Comparison of ENCODE assay signal across 22 cellular contexts in the genomic region with DNA sequence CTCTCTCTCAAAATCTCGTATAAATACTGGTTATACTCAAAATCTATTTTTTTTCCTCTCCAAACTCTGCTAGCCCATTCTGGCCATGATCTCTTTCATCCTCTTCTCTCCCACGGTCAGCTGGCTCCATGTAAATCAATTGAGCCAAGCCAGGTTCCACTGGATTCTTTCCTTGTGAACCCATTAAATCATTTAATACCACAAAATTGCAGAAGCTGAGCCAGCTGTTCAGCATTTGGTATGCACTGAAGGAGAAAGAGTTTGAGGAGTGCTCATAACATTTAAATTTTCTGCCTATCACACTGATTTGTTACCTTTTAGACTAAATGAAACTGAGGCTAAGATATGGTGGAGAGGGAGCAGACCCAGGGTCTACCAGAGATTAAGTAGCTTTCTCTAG. TPM values are rescaled to one million over a fixed set of nuclear protein-coding genes. Genes with fewer than 3 reads are reported as not detected.
DNase-seq lines count a peak whose midpoint lies in the region; ATAC-seq and TF ChIP-seq lines count a peak whose summit lies in the region.
"Had no signal": no experiment of that assay in that cellular context is flagged by ENCODE, and none has a peak within 500 bp of the region (broad histone marks: within the 10 kb centered on the region; RNA-seq: fewer than 3 reads in every experiment).

No MANE protein-coding gene starts in this region.

- H3K27me3 ChIP-seq in SJSA1 (replicated peaks) (no peaks in the 10 kb centered on the region), sigmoid colon (no peaks in the 10 kb centered on the region), Peyer's patch (no peaks in the 10 kb centered on the region)

- 72 to 78% methylated on average over 2 of the region's 2 CpGs for WGBS in sigmoid colon, 2 donors

- H3K27ac ChIP-seq in SJSA1 (peak overlapping the region; percentile 96), sigmoid colon (peak overlapping the region in 3 of 4 donors; percentile 64 to 84 (median 72)), Peyer's patch (no peak overlapping the region)
- H3K27ac ChIP-seq: coronary artery, foreskin keratinocyte had no signal

- H3K4me1 ChIP-seq in SJSA1 (replicated peaks): peaks cover 70% of the 10 kb centered on the region
- H3K4me1 ChIP-seq in sigmoid colon: peaks cover 0 to 52% (median 40%) of the 10 kb centered on the region in 4 donors
- no peaks in the 10 kb centered on the region for H3K4me1 ChIP-seq in Peyer's patch
- H3K4me1 ChIP-seq: foreskin keratinocyte had no signal

- H3K4me3 ChIP-seq in SJSA1: no peak overlapping the region
- H3K4me3 ChIP-seq in fibroblast of pulmonary artery (replicated peaks; ENCODE audit: low read depth, low read length): no peak overlapping the region
- no peak overlapping the region for H3K4me3 ChIP-seq in sigmoid colon
- H3K4me3 ChIP-seq in Peyer's patch: no peak overlapping the region
- H3K4me3 ChIP-seq: coronary artery, lung had no signal

- TF ChIP-seq CTCF in fibroblast of pulmonary artery (IDR thresholded peaks at IDR 0.05; ENCODE audit: low read length, missing control alignments): no peak
- no peak for TF ChIP-seq CTCF in sigmoid colon (IDR thresholded peaks at IDR 0.05)
- no peak for TF ChIP-seq CTCF in Peyer's patch (IDR thresholded peaks at IDR 0.05)

- no peak for TF ChIP-seq POLR2A in sigmoid colon (IDR thresholded peaks at IDR 0.05)
- TF ChIP-seq POLR2A in Peyer's patch (IDR thresholded peaks at IDR 0.05): no peak

- ATAC-seq in GM18861 (IDR thresholded peaks at IDR 0.05; ENCODE audit: unreplicated experiment) (no peak), HG03039 (IDR thresholded peaks at IDR 0.05; ENCODE audit: unreplicated experiment) (no peak)
- ATAC-seq: foreskin keratinocyte; naive thymus-derived CD8-positive, alpha-beta T cell; SK-N-SH treated with all-trans-retinoic acid at 6 μM for 48 hours; stimulated activated naive B cell treated with anti-CD40 and anti-IgM and Interleukin-4, amounts not matched to agents 10 μg/mL and 1 μg/mL and 100 μg/mL, for 72 hours; WTC11 had no signal

- H3K9me3 ChIP-seq in SJSA1 (replicated peaks) (no peaks in the 10 kb centered on the region), sigmoid colon (no peaks in the 10 kb centered on the region), Peyer's patch (no peaks in the 10 kb centered on the region)

- no peak for TF ChIP-seq EP300 in sigmoid colon (IDR thresholded peaks at IDR 0.05)

- DNase-seq in EH (ENCODE audit: low read depth) (peak; percentile 25), SJSA1 (ENCODE audit: low read depth in 1 of 2, low spot score in 2 of 2) (peak in 1 of 2 experiments; percentile 51), fibroblast of pulmonary artery (ENCODE audit: low read depth) (peak; percentile 3), sigmoid colon (no peak), OCI-M1 (lab: John Stamatoyannopoulos, UW) (no peak), Peyer's patch (no peak)
- DNase-seq: activated T-cell treated with anti-CD3 and anti-CD28 coated beads, Interleukin-2, amount 50 U/mL, for 48 hours; DMS79 treated with DMSO at 0.1 percent for 48 hours; H7; KBM-7; naive thymus-derived CD8-positive, alpha-beta T cell; NCI-H187 treated with DMSO at 0.1 percent for 48 hours; NCI-H446 treated with DMSO at 0.1 percent for 48 hours; stimulated activated CD4-positive, alpha-beta T cell treated with anti-CD3 and anti-CD28 coated beads, Interleukin-1b, Interleukin-23, amount 100 ng/mL, for 48 hours; stimulated activated naive B cell treated with anti-CD40 and anti-IgM and Interleukin-4, amounts not matched to agents 10 μg/mL and 1 μg/mL and 100 μg/mL, for 72 hours had no signal

- intact Hi-C loops in sigmoid colon (cut with DNase I): loop anchor here (10.0 kb wide), 2 partner anchors 550 to 630 kb away; no protein-coding TSS in a partner anchor

- H3K36me3 ChIP-seq in SJSA1 (no peaks in the 10 kb centered on the region), sigmoid colon (no peaks in the 10 kb centered on the region), Peyer's patch (no peaks in the 10 kb centered on the region)

RNA-seq across cellular contexts. Expression of a gene that starts 29.1 kb away (rescaled TPM):
- total RNA-seq in SJSA1 (2014; rRNA removed; shearing (Covaris generic)): 20.6 and 22.6 TPM in 2 replicates
- total RNA-seq in sigmoid colon (10 to 100 TPM in 2 of 4 donors, 1 to 10 TPM in 2; 8.3 to 16.4 (median 11.2) TPM), Peyer's patch (10 to 100 TPM in 1 of 4 donors, 1 to 10 TPM in 3; 6.6 to 13.5 (median 8.4) TPM)
- polyA plus RNA-seq in sigmoid colon: 1 to 10 TPM; 7.2 to 9.2 (median 8.2) TPM

Comparison
In these comparisons a context has a peak if more than half of its experiments do, and no peak if none do; other contexts are left out.
1. DNase-seq: peak in EH (single experiment) and fibroblast of pulmonary artery (single experiment); none in sigmoid colon (single experiment), OCI-M1 (single experiment) and Peyer's patch (0 of 3).
2. H3K27ac ChIP-seq: peak in SJSA1 (single experiment) and sigmoid colon (3 of 4); none in Peyer's patch (0 of 4).